In genomic region chr7:155851892-155852291, GRCh38 we compare ENCODE assay signal across 15 cellular contexts. TPM values are rescaled to one million over a fixed set of nuclear protein-coding genes. Genes with fewer than 3 reads are reported as not detected.
"Had no signal": no experiment of that assay in that cellular context is flagged by ENCODE, and none has a peak within 500 bp of the region (broad histone marks: within the 10 kb centered on the region; RNA-seq: fewer than 3 reads in every experiment).

No MANE protein-coding gene starts in this region.

- H3K4me1 ChIP-seq: gastrocnemius medialis, right atrium auricular region had no signal

- DNase-seq: activated CD4-positive, alpha-beta T cell treated with anti-CD3 and anti-CD28 coated beads, Interleukin-2, amount 10 ng/mL, durations not matched to agents 7 days and 5 days; activated gamma-delta T cell; activated T-cell treated with anti-CD3 and anti-CD28 coated beads, Interleukin-2, amount 50 U/mL, for 1 hour; effector memory CD4-positive, alpha-beta T cell; gastrocnemius medialis; mucosa of descending colon; stimulated activated CD4-positive, alpha-beta T cell treated with anti-CD3 and anti-CD28 coated beads, Interleukin-4, amount 100 ng/mL, for 4 hours; stimulated activated naive CD8-positive, alpha-beta T cell treated with anti-CD3 and anti-CD28 coated beads, Interleukin-15, Interleukin-2, amounts not matched to agents 100 U/mL and 50 U/mL, for 24 hours had no signal

- H3K27ac ChIP-seq: epithelial cell of prostate, gastrocnemius medialis, neutrophil, right atrium auricular region had no signal

- H3K36me3 ChIP-seq: gastrocnemius medialis, neutrophil, right atrium auricular region had no signal

- H3K9me3 ChIP-seq: gastrocnemius medialis, mucosa of descending colon, neutrophil had no signal

- H3K27me3 ChIP-seq: right atrium auricular region had no signal

- ATAC-seq: activated naive CD4-positive, alpha-beta T cell treated with anti-CD3 and anti-CD28 coated beads, Interleukin-2, amount 50 U/mL, for 72 hours; gastrocnemius medialis; mucosa of descending colon; naive thymus-derived CD4-positive, alpha-beta T cell; stimulated activated naive CD8-positive, alpha-beta T cell treated with anti-CD3 and anti-CD28 coated beads, Interleukin-15, Interleukin-2, amounts not matched to agents 100 U/mL and 50 U/mL, for 24 hours had no signal

- H3K4me3 ChIP-seq: gastrocnemius medialis, mucosa of descending colon, right atrium auricular region, smooth muscle cell had no signal

RNA-seq across cellular contexts. Expression of gene SHH, which starts 39.6 kb away (rescaled TPM):
- total RNA-seq: activated CD4-positive, alpha-beta T cell treated with anti-CD3 and anti-CD28 coated beads, Interleukin-2, amount 10 ng/mL, durations not matched to agents 7 days and 5 days; activated CD8-positive, alpha-beta memory T cell treated with anti-CD3 and anti-CD28 coated beads for 36 hours; activated naive CD4-positive, alpha-beta T cell treated with anti-CD3 and anti-CD28 coated beads, Interleukin-2, amount 50 U/mL, for 72 hours; gastrocnemius medialis; naive thymus-derived CD4-positive, alpha-beta T cell; right atrium auricular region; smooth muscle cell had no signal
- polyA plus RNA-seq: naive thymus-derived CD4-positive, alpha-beta T cell; smooth muscle cell had no signal
